ENCODE assay signal across 9 cellular contexts in genomic region chr22:42073568-42074152, GRCh38. TPM values are rescaled to one million over a fixed set of nuclear protein-coding genes. Genes with fewer than 3 reads are reported as not detected.
DNase-seq lines count a peak whose midpoint lies in the region; ATAC-seq, FAIRE-seq and TF ChIP-seq lines count a peak whose summit lies in the region.
"Had no signal": no experiment of that assay in that cellular context is flagged by ENCODE, and none has a peak within 500 bp of the region (broad histone marks: within the 10 kb centered on the region; RNA-seq: fewer than 3 reads in every experiment).

No MANE protein-coding gene starts in this region.

- no peaks in the 10 kb centered on the region for H4K20me1 ChIP-seq in endothelial cell of umbilical vein (replicated peaks; ENCODE audit: control insufficient read depth, extremely low read depth, insufficient read depth, low read length)

- no peak for FAIRE-seq in endothelial cell of umbilical vein (lab: Jason Lieb, UNC)

- peak overlapping the region; percentile 90 for H2BK5ac ChIP-seq in neuronal stem cell (ENCODE audit: low read length)

- peak overlapping the region; percentile 93 for H3K18ac ChIP-seq in neuronal stem cell (ENCODE audit: low read length)

- H2AFZ ChIP-seq in endothelial cell of umbilical vein (ENCODE audit: low read depth, low read length), result peak overlapping the region; percentile 54
- H2AFZ ChIP-seq in neuronal stem cell (ENCODE audit: low read length), result no peak overlapping the region

- peak overlapping the region; percentile 74 for H3K9ac ChIP-seq in NT2/D1 (ENCODE audit: insufficient read length, low read depth)
- H3K9ac ChIP-seq in endothelial cell of umbilical vein (replicated peaks; ENCODE audit: extremely low read depth, insufficient read depth, low read length), result peak overlapping the region; percentile 95
- no peak overlapping the region for H3K9ac ChIP-seq in neuronal stem cell (ENCODE audit: low read depth, low read length, poor library complexity)

- H2BK120ac ChIP-seq in neuronal stem cell (ENCODE audit: low read depth, low read length), result no peak overlapping the region

- no peaks in the 10 kb centered on the region for H3K9me1 ChIP-seq in endothelial cell of umbilical vein (replicated peaks; ENCODE audit: control insufficient read depth, extremely low read depth, insufficient read depth, low read length)

- no peak for TF ChIP-seq POLR2A in endothelial cell of umbilical vein (IDR thresholded peaks at IDR 0.05; ENCODE audit: low read depth, low read length)

- peaks cover 17% of the 10 kb centered on the region for H3K79me2 ChIP-seq in endothelial cell of umbilical vein (ENCODE audit: control insufficient read depth, insufficient read depth, low read length)

- H3K4me3 ChIP-seq in NT2/D1 (ENCODE audit: insufficient read length, low read depth) (peak overlapping the region; percentile 34), endothelial cell of umbilical vein (replicated peaks in 1 of 3; ENCODE audit: insufficient read depth in 1 of 3, low read depth in 1 of 3, low read length in 3 of 3) (peak overlapping the region in 2 of 3 experiments; percentile 65 to 80), neuronal stem cell (ENCODE audit: low read length in 2 of 2) (no peak overlapping the region)

- H3K27me3 ChIP-seq in NT2/D1 (ENCODE audit: insufficient read depth, insufficient read length) (peaks cover 4% of the 10 kb centered on the region), endothelial cell of umbilical vein (ENCODE audit: control insufficient read depth in 2 of 2, insufficient read depth in 2 of 2, low read length in 2 of 2) (no peaks in the 10 kb centered on the region), neuronal stem cell (ENCODE audit: control insufficient read depth in 3 of 3, insufficient read depth in 3 of 3, low read depth in 1 of 3, low read length in 3 of 3) (no peaks in the 10 kb centered on the region)

- peak overlapping the region; percentile 83 for H3K27ac ChIP-seq in endothelial cell of umbilical vein (ENCODE audit: insufficient read depth, low read depth, low read length)
- H3K27ac ChIP-seq in neuronal stem cell (replicated peaks; ENCODE audit: low read length), result no peak overlapping the region

- dilution Hi-C loops in endothelial cell of umbilical vein (cut with MboI; ENCODE audit: extremely low pct_ligation_motif_present, low sequenced_read_pairs), result no loop called here

- H3K23ac ChIP-seq in neuronal stem cell (ENCODE audit: low read depth, low read length, poor library complexity), result peak overlapping the region; percentile 89

- no peak overlapping the region for H3K14ac ChIP-seq in neuronal stem cell (ENCODE audit: low read length)

- H2BK12ac ChIP-seq in neuronal stem cell (ENCODE audit: low read length), result no peak overlapping the region

- POLR2A ChIA-PET in endothelial cell of umbilical vein (lab: Charles Lee), result no interaction called here

- ATAC-seq in GM18868 (IDR thresholded peaks at IDR 0.05; ENCODE audit: unreplicated experiment) (no peak), HG02759 (IDR thresholded peaks at IDR 0.05; ENCODE audit: unreplicated experiment) (no peak)

- peak overlapping the region; percentile 64 for H2AK5ac ChIP-seq in neuronal stem cell (ENCODE audit: low read depth, low read length)

- no peak overlapping the region for H4K91ac ChIP-seq in neuronal stem cell (ENCODE audit: low read depth, low read length, poor library complexity)

- no peak overlapping the region for H4K8ac ChIP-seq in neuronal stem cell (ENCODE audit: low read depth, low read length)

- H3K4me1 ChIP-seq in NT2/D1 (ENCODE audit: insufficient read depth, insufficient read length) (peaks cover 1% of the 10 kb centered on the region), endothelial cell of umbilical vein (ENCODE audit: control insufficient read depth, extremely low read depth, insufficient read depth, low read length) (peaks cover 23% of the 10 kb centered on the region), neuronal stem cell (ENCODE audit: control insufficient read depth in 2 of 2, insufficient read depth in 1 of 2, low read depth in 1 of 2, low read length in 2 of 2) (peaks cover 10 to 11% of the 10 kb centered on the region in 2 donors)

- DNase-seq in AG20443 (ENCODE audit: low spot score) (peak; percentile 3), NT2/D1 (ENCODE audit: low read depth, low spot score) (no peak), endothelial cell of umbilical vein (ENCODE audit: low read depth, low spot score) (no peak), neuronal stem cell (ENCODE audit: low spot score) (no peak), NOMO-1 treated with dmso at 0.1 percent for 144 hours (lab: John Stamatoyannopoulos, UW; ENCODE audit: unreplicated experiment) (no peak), HT-29 (ENCODE audit: low spot score) (no peak)
- DNase-seq: NCI-H748 treated with DMSO at 0.1 percent for 48 hours had no signal

- TF ChIP-seq CTCF in endothelial cell of umbilical vein (IDR thresholded peaks at IDR 0.05; ENCODE audit: extremely low read depth in 1 of 2, insufficient read depth in 1 of 2, low read depth in 1 of 2, low read length in 2 of 2), result no peak

- H3K4me2 ChIP-seq in endothelial cell of umbilical vein (ENCODE audit: insufficient read depth, low read length) (peak overlapping the region; percentile 79), neuronal stem cell (ENCODE audit: insufficient read depth, low read length, poor library complexity, severe bottlenecking) (no peak overlapping the region)

- H3K36me3 ChIP-seq in NT2/D1 (ENCODE audit: insufficient read depth, insufficient read length, low read length), result peaks cover 26% of the 10 kb centered on the region
- peaks cover 9 to 12% of the 10 kb centered on the region in 2 experiments for H3K36me3 ChIP-seq in endothelial cell of umbilical vein (ENCODE audit: control insufficient read depth in 2 of 2, extremely low read depth in 1 of 2, insufficient read depth in 2 of 2, low read length in 2 of 2)
- no peaks in the 10 kb centered on the region for H3K36me3 ChIP-seq in neuronal stem cell (replicated peaks in 1 of 2; ENCODE audit: control insufficient read depth in 2 of 2, insufficient read depth in 2 of 2, low read length in 2 of 2)

- H3K4ac ChIP-seq in neuronal stem cell (ENCODE audit: low read length), result no peak overlapping the region

- no CpG with 5 or more reads among the region's 28 CpGs for WGBS in neuronal stem cell (ENCODE audit: extremely low coverage in 2 of 2, insufficient read length in 2 of 2, insufficient replicate concordance in 1 of 2), 2 donors

- peak overlapping the region; percentile 86 for H2BK15ac ChIP-seq in neuronal stem cell (ENCODE audit: low read length)

- intact Hi-C loops in endothelial cell of umbilical vein (cut with micrococcal nuclease), result no loop called here

- BruUV-seq in endothelial cell of umbilical vein (replicated peaks; lab: Mats Ljungman, UMichigan), result no TSS peak

- CTCF ChIA-PET in endothelial cell of umbilical vein (lab: Charles Lee), result interaction anchor here (0.9 kb wide), 1 partner anchor 370 kb away, joined by 3 read pairs; no protein-coding TSS in a partner anchor

- H3K9me3 ChIP-seq in NT2/D1 (ENCODE audit: insufficient read depth, low read length) (peaks cover 9% of the 10 kb centered on the region; the same call in 1 of the 2 replicates), endothelial cell of umbilical vein (replicated peaks; ENCODE audit: control insufficient read depth, insufficient read depth, low read length) (no peaks in the 10 kb centered on the region), neuronal stem cell (replicated peaks in 1 of 2; ENCODE audit: control insufficient read depth in 2 of 2, insufficient read depth in 1 of 2, low read depth in 1 of 2, low read length in 2 of 2) (peaks cover 0 to 12% of the 10 kb centered on the region in 2 donors)

- no peaks in the 10 kb centered on the region for H3K79me1 ChIP-seq in neuronal stem cell (ENCODE audit: low read depth, low read length)

RNA-seq across cellular contexts. Expression of gene PHETA2, which starts 0.4 kb away (rescaled TPM):
- total RNA-seq in endothelial cell of umbilical vein, result 23.4 and 25.4 TPM in 2 replicates
- polyA plus RNA-seq in endothelial cell of umbilical vein, result 29.2 and 29.9 TPM in 2 replicates
- polyA plus RNA-seq in endothelial cell of umbilical vein (2011; cell fraction: cytosol; rRNA removed), result 25.7 and 31.5 TPM in 2 replicates
- polyA plus RNA-seq in endothelial cell of umbilical vein (2011; cell fraction: nucleus; rRNA removed), result 32.8 and 40.5 TPM in 2 replicates
- 14.7 and 25.4 TPM in 2 replicates for polyA plus RNA-seq in endothelial cell of umbilical vein (2012)
- polyA minus RNA-seq in endothelial cell of umbilical vein, result 15.0 and 15.6 TPM in 2 replicates
- 3.5 TPM for polyA minus RNA-seq in endothelial cell of umbilical vein (2011; cell fraction: cytosol; rRNA and poly(A)+ RNA removed)
- polyA minus RNA-seq in endothelial cell of umbilical vein (2011; cell fraction: nucleus; rRNA and poly(A)+ RNA removed), result 10.6 and 11.9 TPM in 2 replicates
- polyA plus RNA-seq in neuronal stem cell (2013, experiment 1 of 2), result 2.5 TPM
- 2.4 TPM for polyA plus RNA-seq in neuronal stem cell (2013, experiment 2 of 2)
- 5.1 and 6.5 TPM in 2 replicates for total RNA-seq in HT-29 (2014; rRNA removed; shearing (Covaris generic))

RNA-seq across cellular contexts. Expression of gene NAGA, which starts 3.0 kb away (rescaled TPM):
- 29.0 and 33.1 TPM in 2 replicates for total RNA-seq in endothelial cell of umbilical vein
- polyA plus RNA-seq in endothelial cell of umbilical vein, result 62.7 and 63.4 TPM in 2 replicates
- 47.6 and 50.0 TPM in 2 replicates for polyA plus RNA-seq in endothelial cell of umbilical vein (2011; cell fraction: cytosol; rRNA removed)
- 27.1 and 28.4 TPM in 2 replicates for polyA plus RNA-seq in endothelial cell of umbilical vein (2011; cell fraction: nucleus; rRNA removed)
- 33.6 and 40.0 TPM in 2 replicates for polyA plus RNA-seq in endothelial cell of umbilical vein (2012)
- 58.6 and 59.1 TPM in 2 replicates for polyA minus RNA-seq in endothelial cell of umbilical vein
- polyA minus RNA-seq in endothelial cell of umbilical vein (2011; cell fraction: cytosol; rRNA and poly(A)+ RNA removed), result 18.6 TPM
- polyA minus RNA-seq in endothelial cell of umbilical vein (2011; cell fraction: nucleus; rRNA and poly(A)+ RNA removed), result 12.5 and 12.9 TPM in 2 replicates
- 12.9 TPM for polyA plus RNA-seq in neuronal stem cell (2013, experiment 1 of 2)
- 12.6 TPM for polyA plus RNA-seq in neuronal stem cell (2013, experiment 2 of 2)
- total RNA-seq in HT-29 (2014; rRNA removed; shearing (Covaris generic)), result 20.8 and 26.8 TPM in 2 replicates

RNA-seq across cellular contexts. Expression of gene SMDT1, which starts 5.8 kb away (rescaled TPM):
- 61.2 and 64.8 TPM in 2 replicates for total RNA-seq in endothelial cell of umbilical vein
- polyA plus RNA-seq in endothelial cell of umbilical vein, result 57.9 and 74.2 TPM in 2 replicates
- 63.3 and 67.0 TPM in 2 replicates for polyA plus RNA-seq in endothelial cell of umbilical vein (2011; cell fraction: cytosol; rRNA removed)
- 15.9 and 25.6 TPM in 2 replicates for polyA plus RNA-seq in endothelial cell of umbilical vein (2011; cell fraction: nucleus; rRNA removed)
- 45.3 and 54.5 TPM in 2 replicates for polyA plus RNA-seq in endothelial cell of umbilical vein (2012)
- polyA minus RNA-seq in endothelial cell of umbilical vein, result 8.8 and 13.9 TPM in 2 replicates
- 9.1 TPM for polyA minus RNA-seq in endothelial cell of umbilical vein (2011; cell fraction: cytosol; rRNA and poly(A)+ RNA removed)
- 10.1 and 11.7 TPM in 2 replicates for polyA minus RNA-seq in endothelial cell of umbilical vein (2011; cell fraction: nucleus; rRNA and poly(A)+ RNA removed)
- 31.6 TPM for polyA plus RNA-seq in neuronal stem cell (2013, experiment 1 of 2)
- 30.7 TPM for polyA plus RNA-seq in neuronal stem cell (2013, experiment 2 of 2)
- 18.9 and 25.5 TPM in 2 replicates for total RNA-seq in HT-29 (2014; rRNA removed; shearing (Covaris generic))

RNA-seq across cellular contexts. Expression of gene NDUFA6, which starts 16.9 kb away (rescaled TPM):
- total RNA-seq in endothelial cell of umbilical vein, result 84.9 and 95.7 TPM in 2 replicates
- polyA plus RNA-seq in endothelial cell of umbilical vein, result 44.4 and 66.1 TPM in 2 replicates
- polyA plus RNA-seq in endothelial cell of umbilical vein (2011; cell fraction: cytosol; rRNA removed), result 87.8 and 105 TPM in 2 replicates
- 28.6 and 40.5 TPM in 2 replicates for polyA plus RNA-seq in endothelial cell of umbilical vein (2011; cell fraction: nucleus; rRNA removed)
- 80.3 and 138 TPM in 2 replicates for polyA plus RNA-seq in endothelial cell of umbilical vein (2012)
- 17.4 and 26.4 TPM in 2 replicates for polyA minus RNA-seq in endothelial cell of umbilical vein
- 21.7 TPM for polyA minus RNA-seq in endothelial cell of umbilical vein (2011; cell fraction: cytosol; rRNA and poly(A)+ RNA removed)
- 9.0 and 15.1 TPM in 2 replicates for polyA minus RNA-seq in endothelial cell of umbilical vein (2011; cell fraction: nucleus; rRNA and poly(A)+ RNA removed)
- 144 TPM for polyA plus RNA-seq in neuronal stem cell (2013, experiment 1 of 2)
- 142 TPM for polyA plus RNA-seq in neuronal stem cell (2013, experiment 2 of 2)
- 49.0 and 57.6 TPM in 2 replicates for total RNA-seq in HT-29 (2014; rRNA removed; shearing (Covaris generic))

RNA-seq across cellular contexts. Expression of gene CYP2D6, which starts 57.0 kb away (rescaled TPM):
- 0.91 and 0.97 TPM in 2 replicates for total RNA-seq in endothelial cell of umbilical vein
- polyA plus RNA-seq in endothelial cell of umbilical vein, result 0.25 TPM in 2 replicates
- polyA plus RNA-seq in endothelial cell of umbilical vein (2011; cell fraction: cytosol; rRNA removed), result 0.06 TPM in 1 of 2 replicates, not detected in the other
- 3.4 and 4.2 TPM in 2 replicates for polyA plus RNA-seq in endothelial cell of umbilical vein (2011; cell fraction: nucleus; rRNA removed)
- 0.34 and 0.40 TPM in 2 replicates for polyA plus RNA-seq in endothelial cell of umbilical vein (2012)
- 0.13 and 0.68 TPM in 2 replicates for polyA minus RNA-seq in endothelial cell of umbilical vein
- polyA minus RNA-seq in endothelial cell of umbilical vein (2011; cell fraction: cytosol; rRNA and poly(A)+ RNA removed), result not detected
- 0.67 and 0.87 TPM in 2 replicates for polyA minus RNA-seq in endothelial cell of umbilical vein (2011; cell fraction: nucleus; rRNA and poly(A)+ RNA removed)
- polyA plus RNA-seq in neuronal stem cell (2013, experiment 1 of 2), result 0.29 TPM
- polyA plus RNA-seq in neuronal stem cell (2013, experiment 2 of 2), result 0.29 TPM
- 2.6 and 2.8 TPM in 2 replicates for total RNA-seq in HT-29 (2014; rRNA removed; shearing (Covaris generic))

Comparison
In these comparisons a context has a peak if more than half of its experiments do, and no peak if none do; other contexts are left out.
1. H3K4me3 ChIP-seq: peak in NT2/D1 (single experiment) and endothelial cell of umbilical vein (2 of 3); none in neuronal stem cell (0 of 2).